In genomic region chr13:33340631-33341030, GRCh38 we compare ENCODE assay signal across 22 cellular contexts. TPM values are rescaled to one million over a fixed set of nuclear protein-coding genes. Genes with fewer than 3 reads are reported as not detected.
DNase-seq lines count a peak whose midpoint lies in the region; ATAC-seq, FAIRE-seq and TF ChIP-seq lines count a peak whose summit lies in the region.
"Had no signal": no experiment of that assay in that cellular context is flagged by ENCODE, and none has a peak within 500 bp of the region (broad histone marks: within the 10 kb centered on the region; RNA-seq: fewer than 3 reads in every experiment).

No MANE protein-coding gene starts in this region.

- no peak for TF ChIP-seq POLR2A in NB4 (IDR thresholded peaks at IDR 0.05; ENCODE audit: extremely low read depth, insufficient read length)
- TF ChIP-seq POLR2A in endothelial cell of umbilical vein (IDR thresholded peaks at IDR 0.05; ENCODE audit: low read depth, low read length) = no peak

- H3K4me2 ChIP-seq in endothelial cell of umbilical vein (ENCODE audit: insufficient read depth, low read length) = no peak overlapping the region
- H3K4me2 ChIP-seq: PC-9 had no signal

- CTCF ChIA-PET in endothelial cell of umbilical vein (lab: Charles Lee) = no interaction called here

- POLR2A ChIA-PET in endothelial cell of umbilical vein (lab: Charles Lee) = no interaction called here

- H3K27ac ChIP-seq in endothelial cell of umbilical vein (ENCODE audit: insufficient read depth, low read depth, low read length) = no peak overlapping the region
- H3K27ac ChIP-seq: esophagus muscularis mucosa, PC-9, tibial artery, VCaP had no signal

- no peaks in the 10 kb centered on the region for H3K4me1 Mint-ChIP-seq in activated T-cell treated with anti-CD3 and anti-CD28 coated beads, Interleukin-2, amount 50 U/mL, for 4 hours (ENCODE audit: low read depth)
- H3K4me1 Mint-ChIP-seq: B cell; central memory CD8-positive, alpha-beta T cell had no signal

- H3K79me2 ChIP-seq in endothelial cell of umbilical vein (ENCODE audit: control insufficient read depth, insufficient read depth, low read length) = no peaks in the 10 kb centered on the region

- no peaks in the 10 kb centered on the region for H3K4me1 ChIP-seq in endothelial cell of umbilical vein (ENCODE audit: control insufficient read depth, extremely low read depth, insufficient read depth, low read length)

- FAIRE-seq in endothelial cell of umbilical vein (lab: Jason Lieb, UNC) = peak; percentile 37
- FAIRE-seq: GM18507 had no signal

- ATAC-seq in activated T-cell treated with anti-CD3 and anti-CD28 coated beads, Interleukin-2, amount 50 U/mL, for 4 hours = no peak
- ATAC-seq in GM21526 (IDR thresholded peaks at IDR 0.05; ENCODE audit: low FRiP score, unreplicated experiment) = no peak
- ATAC-seq: stimulated activated naive CD8-positive, alpha-beta T cell treated with anti-CD3 and anti-CD28 coated beads, Interleukin-15, Interleukin-2, amounts not matched to agents 100 U/mL and 50 U/mL, for 24 hours had no signal

- no peaks in the 10 kb centered on the region for H3K9me1 ChIP-seq in endothelial cell of umbilical vein (replicated peaks; ENCODE audit: control insufficient read depth, extremely low read depth, insufficient read depth, low read length)

- intact Hi-C loops in endothelial cell of umbilical vein (cut with micrococcal nuclease) = no loop called here

- H3K36me3 ChIP-seq in endothelial cell of umbilical vein (ENCODE audit: control insufficient read depth in 2 of 2, extremely low read depth in 1 of 2, insufficient read depth in 2 of 2, low read length in 2 of 2) = no peaks in the 10 kb centered on the region
- H3K36me3 ChIP-seq in MG63 = peaks cover 10% of the 10 kb centered on the region
- H3K36me3 ChIP-seq: esophagus muscularis mucosa, tibial artery had no signal

- no peaks in the 10 kb centered on the region for H3K9me3 Mint-ChIP-seq in activated T-cell treated with anti-CD3 and anti-CD28 coated beads, Interleukin-2, amount 50 U/mL, for 4 hours
- H3K9me3 Mint-ChIP-seq: activated CD4-positive, alpha-beta memory T cell treated with anti-CD3 and anti-CD28 coated beads for 36 hours; central memory CD8-positive, alpha-beta T cell had no signal

- no peak overlapping the region for H2AFZ ChIP-seq in endothelial cell of umbilical vein (ENCODE audit: low read depth, low read length)
- H2AFZ ChIP-seq: PC-9 had no signal

- no peak overlapping the region for H3K9ac ChIP-seq in endothelial cell of umbilical vein (replicated peaks; ENCODE audit: extremely low read depth, insufficient read depth, low read length)

- H4K20me1 ChIP-seq in endothelial cell of umbilical vein (replicated peaks; ENCODE audit: control insufficient read depth, extremely low read depth, insufficient read depth, low read length) = no peaks in the 10 kb centered on the region

- H3K27me3 ChIP-seq in endothelial cell of umbilical vein (ENCODE audit: control insufficient read depth in 2 of 2, insufficient read depth in 2 of 2, low read length in 2 of 2) (no peaks in the 10 kb centered on the region), MG63 (no peaks in the 10 kb centered on the region)
- H3K27me3 ChIP-seq: esophagus muscularis mucosa, tibial artery had no signal

- H3K36me3 Mint-ChIP-seq in activated T-cell treated with anti-CD3 and anti-CD28 coated beads, Interleukin-2, amount 50 U/mL, for 4 hours (ENCODE audit: insufficient read depth) = no peaks in the 10 kb centered on the region
- H3K36me3 Mint-ChIP-seq: activated CD4-positive, alpha-beta memory T cell treated with anti-CD3 and anti-CD28 coated beads for 36 hours had no signal

- H3K4me3 ChIP-seq in NB4 (ENCODE audit: low read depth, low read length) (no peak overlapping the region), endothelial cell of umbilical vein (replicated peaks in 1 of 3; ENCODE audit: insufficient read depth in 1 of 3, low read depth in 1 of 3, low read length in 3 of 3) (no peak overlapping the region), MG63 (no peak overlapping the region)
- H3K4me3 ChIP-seq: esophagus muscularis mucosa, PC-9, tibial artery had no signal

- TF ChIP-seq CTCF in NB4 (IDR thresholded peaks at IDR 0.05; ENCODE audit: low read depth, low read length) (no peak), endothelial cell of umbilical vein (IDR thresholded peaks at IDR 0.05; ENCODE audit: extremely low read depth in 1 of 2, insufficient read depth in 1 of 2, low read depth in 1 of 2, low read length in 2 of 2) (no peak)

- H3K9me3 ChIP-seq in endothelial cell of umbilical vein (replicated peaks; ENCODE audit: control insufficient read depth, insufficient read depth, low read length) (no peaks in the 10 kb centered on the region), MG63 (no peaks in the 10 kb centered on the region)
- H3K9me3 ChIP-seq: esophagus muscularis mucosa, tibial artery had no signal

- no peaks in the 10 kb centered on the region for H3K27me3 Mint-ChIP-seq in activated T-cell treated with anti-CD3 and anti-CD28 coated beads, Interleukin-2, amount 50 U/mL, for 4 hours (ENCODE audit: low read depth)

- DNase-seq in EL = peak; percentile 24
- DNase-seq in NB4 (ENCODE audit: low read depth) = peak; percentile 64
- no peak for DNase-seq in endothelial cell of umbilical vein (ENCODE audit: low read depth, low spot score)
- DNase-seq in stromal cell of bone marrow (ENCODE audit: low read depth) = peak; percentile 18
- DNase-seq in activated T-cell treated with anti-CD3 and anti-CD28 coated beads, Interleukin-2, amount 50 U/mL, for 4 hours = no peak
- no peak for DNase-seq in MG63
- DNase-seq: activated CD4-positive, alpha-beta memory T cell treated with anti-CD3 and anti-CD28 coated beads for 36 hours; head of caudate nucleus; Kasumi-1; NCI-H1436 treated with DMSO at 0.1 percent for 48 hours; NCI-H69; stimulated activated CD4-positive, alpha-beta T cell treated with anti-CD3 and anti-CD28 coated beads, Interleukin-4, amount 100 ng/mL, for 1 hour; stimulated activated naive CD8-positive, alpha-beta T cell treated with anti-CD3 and anti-CD28 coated beads, Interleukin-15, Interleukin-2, amounts not matched to agents 100 U/mL and 50 U/mL, for 24 hours; T-helper 2 cell; tibial artery had no signal

- H3K4me3 Mint-ChIP-seq in activated T-cell treated with anti-CD3 and anti-CD28 coated beads, Interleukin-2, amount 50 U/mL, for 4 hours = no peak overlapping the region
- H3K4me3 Mint-ChIP-seq: activated CD4-positive, alpha-beta memory T cell treated with anti-CD3 and anti-CD28 coated beads for 36 hours; B cell; central memory CD8-positive, alpha-beta T cell had no signal

- dilution Hi-C loops in endothelial cell of umbilical vein (cut with MboI; ENCODE audit: extremely low pct_ligation_motif_present, low sequenced_read_pairs) = no loop called here

- BruUV-seq in endothelial cell of umbilical vein (replicated peaks; lab: Mats Ljungman, UMichigan) = no TSS peak

TF ChIP-seq in endothelial cell of umbilical vein, 7 proteins besides CTCF, POLR2A, EP300 and RAD21:
- no peak for TF ChIP-seq MYC (IDR thresholded peaks at IDR 0.05; ENCODE audit: low read depth, low read length)
- TF ChIP-seq POLR2AphosphoS5 (IDR thresholded peaks at IDR 0.05; ENCODE audit: insufficient read depth, low read depth, low read length) = no peak
- no peak for TF ChIP-seq JUN (IDR thresholded peaks at IDR 0.05; ENCODE audit: borderline replicate concordance, insufficient read depth, insufficient read length, low read depth)
- TF ChIP-seq GATA2 (IDR thresholded peaks at IDR 0.05; ENCODE audit: insufficient read depth, insufficient read length, low read depth, low read length) = no peak
- no peak for TF ChIP-seq MAX (IDR thresholded peaks at IDR 0.05; ENCODE audit: insufficient read depth, insufficient read length)
- TF ChIP-seq EZH2 (IDR thresholded peaks at IDR 0.05; ENCODE audit: borderline replicate concordance, low read depth, low read length, severe bottlenecking) = no peak
- no peak for TF ChIP-seq FOS (IDR thresholded peaks at IDR 0.05; ENCODE audit: borderline replicate concordance, insufficient read depth, low read length)

RNA-seq across cellular contexts. Expression of gene STARD13, which starts 55.1 kb away (rescaled TPM):
- 41.1 and 47.7 TPM in 2 replicates for total RNA-seq in endothelial cell of umbilical vein
- 8.0 and 11.0 TPM in 2 replicates for polyA plus RNA-seq in endothelial cell of umbilical vein
- polyA plus RNA-seq in endothelial cell of umbilical vein (2011; cell fraction: cytosol; rRNA removed) = 13.2 and 15.3 TPM in 2 replicates
- 59.5 and 61.4 TPM in 2 replicates for polyA plus RNA-seq in endothelial cell of umbilical vein (2011; cell fraction: nucleus; rRNA removed)
- 22.6 and 22.8 TPM in 2 replicates for polyA plus RNA-seq in endothelial cell of umbilical vein (2012)
- polyA minus RNA-seq in endothelial cell of umbilical vein = 107 and 123 TPM in 2 replicates
- 2.3 TPM for polyA minus RNA-seq in endothelial cell of umbilical vein (2011; cell fraction: cytosol; rRNA and poly(A)+ RNA removed)
- polyA minus RNA-seq in endothelial cell of umbilical vein (2011; cell fraction: nucleus; rRNA and poly(A)+ RNA removed) = 324 and 411 TPM in 2 replicates
- total RNA-seq in activated T-cell treated with anti-CD3 and anti-CD28 coated beads, Interleukin-2, amount 50 U/mL, for 4 hours = under 1 TPM; 0.05 to 0.15 (median 0.14) TPM
- 16.4 and 19.2 TPM in 2 replicates for total RNA-seq in MG63 (2014; rRNA removed; shearing (Covaris generic); ENCODE audit: low replicate concordance)

Comparison
In these comparisons a context has a peak if more than half of its experiments do, and no peak if none do; other contexts are left out.
1. DNase-seq: peak in EL (single experiment), NB4 (single experiment) and stromal cell of bone marrow (single experiment); none in endothelial cell of umbilical vein (single experiment), activated T-cell treated with anti-CD3 and anti-CD28 coated beads, Interleukin-2, amount 50 U/mL, for 4 hours (single experiment) and MG63 (single experiment).
2. RNA of gene STARD13, which starts 55.1 kb away (total RNA-seq): 41.1 to 47.7 TPM in endothelial cell of umbilical vein and 16.4 to 19.2 TPM in MG63; 0.05 to 0.15 TPM in activated T-cell treated with anti-CD3 and anti-CD28 coated beads, Interleukin-2, amount 50 U/mL, for 4 hours; every median in the first group is over 10 times any median in the second.